In the genomic region with DNA sequence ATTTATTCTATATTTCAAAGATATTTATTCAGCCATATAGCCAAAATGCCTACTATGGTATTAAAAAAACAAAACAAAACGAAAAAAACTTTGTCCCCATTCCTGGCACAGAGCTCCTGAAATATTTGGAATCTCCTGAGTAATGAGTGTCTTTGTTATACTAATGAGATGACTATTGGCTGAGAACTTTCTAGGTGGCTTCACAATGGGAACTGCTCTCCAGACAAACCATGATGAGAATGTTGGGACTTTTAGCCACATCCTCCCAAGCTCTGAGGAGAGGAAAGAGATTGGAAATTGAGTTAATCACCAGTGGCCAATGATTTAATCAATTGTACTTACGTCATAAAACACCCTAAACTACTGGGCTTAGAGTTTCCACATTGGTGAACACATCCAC, we compare ENCODE assay signal across 19 cellular contexts.
DNase-seq lines count a peak whose midpoint lies in the region; ATAC-seq, FAIRE-seq and TF ChIP-seq lines count a peak whose summit lies in the region.
"Had no signal": no experiment of that assay in that cellular context is flagged by ENCODE, and none has a peak within 500 bp of the region (broad histone marks: within the 10 kb centered on the region; RNA-seq: fewer than 3 reads in every experiment).

No MANE protein-coding gene starts in this region.

- TF ChIP-seq EP300 in H1 (IDR thresholded peaks at IDR 0.05; ENCODE audit: borderline replicate concordance in 1 of 2, low read depth in 2 of 2, low read length in 2 of 2) = no peak; a peak in 1 of 3 replicates

- DNase-seq in ELF-1 (ENCODE audit: low read depth, low spot score) (peak; percentile 2), H1 (ENCODE audit: low read depth in 1 of 2, low spot score in 2 of 2) (no peak), mesendoderm (peak; percentile 89), NCI-H2171 treated with DMSO at 0.1 percent for 48 hours (lab: John Stamatoyannopoulos, UW) (no peak), Caco-2 (no peak)
- DNase-seq: AML-193; CD4-positive, alpha-beta T cell; DMS153; DMS79; GF-D8; HCEC 1CT; KG1 had no signal

- H3K36me3 Mint-ChIP-seq in Caco-2 (ENCODE audit: insufficient read depth, unreplicated experiment) = no peaks in the 10 kb centered on the region

- H3K56ac ChIP-seq in H1 (replicated peaks; ENCODE audit: insufficient read length, low read depth, low read length) (no peak overlapping the region), mesendoderm (ENCODE audit: low read length) (no peak overlapping the region)

- H3K27ac Mint-ChIP-seq in Caco-2 (ENCODE audit: unreplicated experiment) = no peak overlapping the region
- H3K27ac Mint-ChIP-seq: CD4-positive, alpha-beta T cell had no signal

- no peak overlapping the region for H2AFZ ChIP-seq in H1 (ENCODE audit: low read length)

- ATAC-seq in SK-N-SH treated with all-trans-retinoic acid at 6 μM for 48 hours = no peak
- ATAC-seq: A549 had no signal

- no peak for TF ChIP-seq RAD21 in H1 (IDR thresholded peaks at IDR 0.05 in 1 of 2, conservative IDR thresholded peaks at IDR 0.05 in 1 of 2; ENCODE audit: low read depth in 2 of 2, low read length in 2 of 2)

- WGBS in HUES64 = 57% methylated on average over 2 of the region's 2 CpGs
- 62% methylated on average over 2 of the region's 2 CpGs; no CpG with 5 or more reads in 1 of the 2 experiments for WGBS in H1 (ENCODE audit: extremely low coverage in 1 of 2, insufficient coverage in 1 of 2, insufficient read length in 1 of 2, insufficient replicate concordance in 2 of 2, low coverage in 1 of 2, low lambda C conversion rate in 2 of 2, missing lambda C conversion rate in 1 of 2), 2 experiments
- WGBS in mesendoderm (ENCODE audit: extremely low coverage, insufficient coverage, low lambda C conversion rate) = no CpG with 5 or more reads among the region's 2 CpGs

- POLR2A ChIA-PET in H1 (lab: Charles Lee; ENCODE audit: partially characterized antibody) (no interaction called here), Caco-2 (lab: Charles Lee) (no interaction called here)

- no peak overlapping the region for H3K14ac ChIP-seq in H1 (ENCODE audit: insufficient read length)

- BruUV-seq in Caco-2 (replicated peaks; lab: Mats Ljungman, UMichigan) = no TSS peak

- H4K20me1 ChIP-seq in H1 (replicated peaks in 1 of 2; ENCODE audit: control insufficient read depth in 1 of 2, insufficient read depth in 2 of 2, low read length in 2 of 2) = no peaks in the 10 kb centered on the region

- H2BK120ac ChIP-seq in H1 (replicated peaks; ENCODE audit: low read depth, low read length) (peak overlapping the region; percentile 86), mesendoderm (ENCODE audit: low read depth, low read length) (no peak overlapping the region)

- H3K4me2 ChIP-seq in H1 (ENCODE audit: insufficient read depth in 1 of 2, low read depth in 2 of 2, low read length in 2 of 2) (0 out of 4 replicates have a peak overlapping the region, but pooled peaks have one; percentile 4 to 36), mesendoderm (ENCODE audit: low read length) (no peak overlapping the region)
- H3K4me2 ChIP-seq: A549 had no signal

- H3K4me1 Mint-ChIP-seq in Caco-2 (ENCODE audit: low read depth, unreplicated experiment) = no peaks in the 10 kb centered on the region

- peak overlapping the region; percentile 51; the same call in 1 of the 2 replicates for H2BK20ac ChIP-seq in H1 (ENCODE audit: low read length)

- H3K79me1 ChIP-seq in H1 (ENCODE audit: low read depth, low read length) = no peaks in the 10 kb centered on the region
- H3K79me1 ChIP-seq in mesendoderm (ENCODE audit: low read length) = no peaks in the 10 kb centered on the region

- no peak overlapping the region for H3K4me3 ChIP-seq in HUES64 (ENCODE audit: low read length)
- no peak overlapping the region; a peak in 1 of 8 replicates for H3K4me3 ChIP-seq in H1 (ENCODE audit: extremely low read depth in 1 of 4, insufficient read depth in 2 of 4, low read depth in 3 of 4, low read length in 4 of 4)
- H3K4me3 ChIP-seq in mesendoderm (ENCODE audit: low read length) = no peak overlapping the region
- no peak overlapping the region for H3K4me3 ChIP-seq in Caco-2 (ENCODE audit: low read depth, low read length)
- H3K4me3 ChIP-seq: A549 had no signal

- H3K27ac ChIP-seq in HUES64 (ENCODE audit: low read depth, low read length) = peak overlapping the region; percentile 51; the same call in 1 of the 2 replicates
- H3K27ac ChIP-seq in H1 (ENCODE audit: low read depth, low read length) = 0 out of 2 replicates have a peak overlapping the region, but pooled peaks have one; percentile 7
- no peak overlapping the region for H3K27ac ChIP-seq in mesendoderm (ENCODE audit: low read depth, low read length)
- H3K27ac ChIP-seq: 22Rv1, A549, C4-2B, HL-60 had no signal

- TF ChIP-seq POLR2A in H1 (IDR thresholded peaks at IDR 0.05; ENCODE audit: control extremely low read depth in 1 of 2, low read depth in 2 of 2, low read length in 2 of 2) = no peak

- intact Hi-C loops in Caco-2 (cut with micrococcal nuclease; ENCODE audit: unreplicated experiment) = no loop called here

- CTCF ChIA-PET in H1 (lab: Charles Lee; ENCODE audit: partially characterized antibody) = interaction anchor here (0.6 kb wide), 1 partner anchor 178 kb away, joined by 4 read pairs; no protein-coding TSS in a partner anchor
- CTCF ChIA-PET in Caco-2 (lab: Charles Lee) = no interaction called here

- no peak for TF ChIP-seq CTCF in H1 (IDR thresholded peaks at IDR 0.05; ENCODE audit: control extremely low read depth in 1 of 3, insufficient read depth in 1 of 3, low read depth in 1 of 3, low read length in 3 of 3)
- TF ChIP-seq CTCF in Caco-2 (IDR thresholded peaks at IDR 0.05; ENCODE audit: insufficient read depth in 1 of 2, low read depth in 1 of 2, low read length in 1 of 2, severe bottlenecking in 1 of 2, unreplicated experiment in 1 of 2) = no peak

- peak overlapping the region; percentile 95 for H3K4ac ChIP-seq in H1 (replicated peaks; ENCODE audit: insufficient read length, low read depth, low read length)
- H3K4ac ChIP-seq in mesendoderm (ENCODE audit: low read depth, low read length) = no peak overlapping the region

- no peaks in the 10 kb centered on the region for H3K9me3 Mint-ChIP-seq in Caco-2 (ENCODE audit: unreplicated experiment)

- H4K5ac ChIP-seq in H1 (ENCODE audit: insufficient read length, low read depth, low read length) (peak overlapping the region; percentile 70), mesendoderm (ENCODE audit: low read length) (no peak overlapping the region)

- H3K27me3 ChIP-seq in HUES64 (ENCODE audit: insufficient read depth, low read length) (no peaks in the 10 kb centered on the region), H1 (replicated peaks in 1 of 4; ENCODE audit: control insufficient read depth in 3 of 4, extremely low read depth in 1 of 4, insufficient read depth in 3 of 4, low read length in 3 of 4) (no peaks in the 10 kb centered on the region), mesendoderm (ENCODE audit: insufficient read depth, low read length, poor library complexity) (no peaks in the 10 kb centered on the region), Caco-2 (replicated peaks; ENCODE audit: control insufficient read depth, insufficient read depth, low read length) (no peaks in the 10 kb centered on the region)

- H3K36me3 ChIP-seq in HUES64 (ENCODE audit: insufficient read depth, low read length) = no peaks in the 10 kb centered on the region
- no peaks in the 10 kb centered on the region for H3K36me3 ChIP-seq in H1 (ENCODE audit: control insufficient read depth in 2 of 4, insufficient read depth in 4 of 4, low read length in 3 of 4)
- H3K36me3 ChIP-seq in mesendoderm (ENCODE audit: control insufficient read depth, insufficient read depth, low read length) = no peaks in the 10 kb centered on the region
- no peaks in the 10 kb centered on the region for H3K36me3 ChIP-seq in Caco-2 (ENCODE audit: control insufficient read depth, insufficient read depth, low read length)

- peak overlapping the region; percentile 88; the same call in 1 of the 2 replicates for H2BK5ac ChIP-seq in H1 (ENCODE audit: low read depth, low read length)
- H2BK5ac ChIP-seq in mesendoderm (ENCODE audit: low read length) = no peak overlapping the region

- H3K4me3 Mint-ChIP-seq in Caco-2 (ENCODE audit: unreplicated experiment) = no peak overlapping the region
- H3K4me3 Mint-ChIP-seq: CD4-positive, alpha-beta T cell had no signal

- no peak overlapping the region for H3K9ac ChIP-seq in HUES64 (ENCODE audit: low read depth, low read length)
- no peak overlapping the region for H3K9ac ChIP-seq in H1 (replicated peaks in 1 of 4; ENCODE audit: extremely low read depth in 1 of 4, low read depth in 3 of 4, low read length in 3 of 4)
- H3K9ac ChIP-seq in mesendoderm (ENCODE audit: low read length) = no peak overlapping the region

- H4K8ac ChIP-seq in H1 (ENCODE audit: extremely low read depth, insufficient read depth, low read length) = no peak overlapping the region
- H4K8ac ChIP-seq in mesendoderm (ENCODE audit: low read depth, low read length) = no peak overlapping the region

- peaks cover 32% of the 10 kb centered on the region for H3K4me1 ChIP-seq in HUES64 (ENCODE audit: insufficient read depth, low read length)
- H3K4me1 ChIP-seq in H1 (replicated peaks in 1 of 4; ENCODE audit: control insufficient read depth in 3 of 4, insufficient read depth in 4 of 4, low read length in 3 of 4) = peaks cover 0 to 15% (median 5%) of the 10 kb centered on the region in 4 experiments; a peak in 4 of 7 replicates
- H3K4me1 ChIP-seq in mesendoderm (ENCODE audit: control insufficient read depth, low read depth, low read length) = peaks cover 2% of the 10 kb centered on the region
- no peaks in the 10 kb centered on the region for H3K4me1 ChIP-seq in Caco-2
- H3K4me1 ChIP-seq: A549 had no signal

- H2BK15ac ChIP-seq in H1 (ENCODE audit: low read length) (no peak overlapping the region), mesendoderm (replicated peaks; ENCODE audit: low read depth) (no peak overlapping the region)

- H2AK5ac ChIP-seq in H1 (ENCODE audit: low read depth, low read length) (peak overlapping the region; percentile 97; the same call in 1 of the 2 replicates), mesendoderm (ENCODE audit: low read length) (no peak overlapping the region)

- H2BK12ac ChIP-seq in H1 (ENCODE audit: low read depth, low read length) = peak overlapping the region; percentile 98; the same call in 1 of the 2 replicates

- H4K91ac ChIP-seq in H1 (replicated peaks; ENCODE audit: insufficient read length, low read length) = peak overlapping the region; percentile 77

- H3K18ac ChIP-seq in H1 (ENCODE audit: extremely low read depth, low read length) (peak overlapping the region; percentile 88), mesendoderm (ENCODE audit: low read length) (no peak overlapping the region)

- no peak overlapping the region for H3K23ac ChIP-seq in H1 (ENCODE audit: insufficient read length)
- no peak overlapping the region for H3K23ac ChIP-seq in mesendoderm (ENCODE audit: low read length)

- no peaks in the 10 kb centered on the region for H3K27me3 Mint-ChIP-seq in Caco-2 (ENCODE audit: insufficient read depth, unreplicated experiment)
- H3K27me3 Mint-ChIP-seq: CD4-positive, alpha-beta T cell had no signal

- H3K79me2 ChIP-seq in H1 (ENCODE audit: control insufficient read depth in 1 of 2, insufficient read depth in 2 of 2, low read length in 2 of 2) = no peaks in the 10 kb centered on the region
- H3K79me2 ChIP-seq in mesendoderm (ENCODE audit: control insufficient read depth, insufficient read depth, low read length) = no peaks in the 10 kb centered on the region

- no peaks in the 10 kb centered on the region for H3K23me2 ChIP-seq in H1 (ENCODE audit: low read depth, low read length)

- FAIRE-seq in H1 (lab: Jason Lieb, UNC) = no peak
- FAIRE-seq: A549, H54 had no signal

- H3K9me3 ChIP-seq in HUES64 (ENCODE audit: insufficient read depth, low read depth, low read length) = no peaks in the 10 kb centered on the region
- no peaks in the 10 kb centered on the region; a peak in 1 of 4 replicates for H3K9me3 ChIP-seq in H1 (ENCODE audit: insufficient read depth in 2 of 2, low read depth in 1 of 2, low read length in 1 of 2)
- no peaks in the 10 kb centered on the region for H3K9me3 ChIP-seq in Caco-2
- H3K9me3 ChIP-seq: A549 had no signal

Comparison
In these comparisons a context has a peak if more than half of its experiments do, and no peak if none do; other contexts are left out.
1. DNase-seq: peak in ELF-1 (single experiment) and mesendoderm (single experiment); none in H1 (0 of 2), NCI-H2171 treated with DMSO at 0.1 percent for 48 hours (single experiment) and Caco-2 (0 of 2).